ENCODE assay signal across 19 cellular contexts in genomic region chr9:89534888-89535287, GRCh38. TPM values are rescaled to one million over a fixed set of nuclear protein-coding genes. Genes with fewer than 3 reads are reported as not detected.
DNase-seq lines count a peak whose midpoint lies in the region; ATAC-seq and TF ChIP-seq lines count a peak whose summit lies in the region.
"Had no signal": no experiment of that assay in that cellular context is flagged by ENCODE, and none has a peak within 500 bp of the region (broad histone marks: within the 10 kb centered on the region; RNA-seq: fewer than 3 reads in every experiment).

No MANE protein-coding gene starts in this region.

- H3K4me1 ChIP-seq in IMR-90 (ENCODE audit: control insufficient read depth, insufficient read depth, low read length) (no peaks in the 10 kb centered on the region), spleen (peaks cover 9 to 99% (median 47%) of the 10 kb centered on the region in 6 donors)
- H3K4me1 ChIP-seq: right atrium auricular region had no signal

- no peak overlapping the region for H4K91ac ChIP-seq in IMR-90 (ENCODE audit: insufficient read depth, low read depth, low read length)

- no peak overlapping the region for H2BK120ac ChIP-seq in IMR-90 (ENCODE audit: low read depth, low read length)

- no peak overlapping the region for H3K14ac ChIP-seq in IMR-90 (replicated peaks; ENCODE audit: low read depth, low read length)

- H3K4me3 ChIP-seq in IMR-90 (ENCODE audit: insufficient read depth, low read depth, low read length) (no peak overlapping the region), spleen (no peak overlapping the region)
- H3K4me3 ChIP-seq: cardiac muscle cell, dorsolateral prefrontal cortex, right atrium auricular region, stomach had no signal

- BruUV-seq in IMR-90 (replicated peaks; lab: Mats Ljungman, UMichigan) = no TSS peak

- intact Hi-C loops in IMR-90 (cut with micrococcal nuclease) = no loop called here
- intact Hi-C loops in spleen (cut with DNase I; ENCODE audit: low total_unique reads) = no loop called here

- POLR2A ChIA-PET in IMR-90 (lab: Charles Lee; ENCODE audit: unreplicated experiment) = no interaction called here

- H3K79me1 ChIP-seq in IMR-90 (ENCODE audit: low read depth in 1 of 2, low read length in 2 of 2) = no peaks in the 10 kb centered on the region

- no peak overlapping the region for H2BK15ac ChIP-seq in IMR-90 (ENCODE audit: low read depth, low read length)

- H3K4me2 ChIP-seq in IMR-90 (ENCODE audit: low read depth, low read length) = no peak overlapping the region

- H3K4ac ChIP-seq in IMR-90 (ENCODE audit: low read depth, low read length) = no peak overlapping the region

- H3K4me1 Mint-ChIP-seq in brain = peaks cover 23% of the 10 kb centered on the region

- H3K18ac ChIP-seq in IMR-90 (ENCODE audit: low read depth, low read length) = no peak overlapping the region

- TF ChIP-seq RAD21 in IMR-90 (IDR thresholded peaks at IDR 0.05; ENCODE audit: low read length) = no peak

- H3K27ac Mint-ChIP-seq in brain = peak overlapping the region; percentile 4 to 93 (median 44)
- H3K27ac Mint-ChIP-seq: WTC11 had no signal

- H3K36me3 ChIP-seq in IMR-90 (ENCODE audit: control insufficient read depth, insufficient read depth, low read length) = no peaks in the 10 kb centered on the region
- H3K36me3 ChIP-seq in spleen = no peaks in the 10 kb centered on the region
- H3K36me3 ChIP-seq: cardiac muscle cell, right atrium auricular region, stomach had no signal

- no peak overlapping the region; the same call in 1 of the 2 replicates for H3K23ac ChIP-seq in IMR-90 (ENCODE audit: low read depth, low read length)

- H3K27me3 Mint-ChIP-seq in brain = peaks cover 2% of the 10 kb centered on the region

- WGBS in IMR-90 (ENCODE audit: extremely low coverage in 2 of 2, insufficient read length in 1 of 2), 2 experiments = no CpG with 5 or more reads among the region's 5 CpGs
- 92 to 99% (median 96%) methylated on average over 5 of the region's 5 CpGs for WGBS in spleen, 5 donors

- no peak overlapping the region for H2AFZ ChIP-seq in IMR-90 (replicated peaks; ENCODE audit: low read length, poor library complexity)

- peaks cover 2 to 9% (median 5%) of the 10 kb centered on the region in 5 experiments for H3K9me3 Mint-ChIP-seq in brain

- H4K20me1 ChIP-seq in IMR-90 (ENCODE audit: insufficient read depth, low read length) = no peaks in the 10 kb centered on the region

- peak; percentile 53 for DNase-seq in activated effector memory CD4-positive, alpha-beta T cell treated with anti-CD3 and anti-CD28 coated beads, Interleukin-2, amount 50 U/mL, for 16 hours
- DNase-seq in activated effector memory CD4-positive, alpha-beta T cell treated with Interleukin-2 at 50 U/mL for 16 hours = no peak
- no peak for DNase-seq in IMR-90
- DNase-seq in spleen = no peak
- no peak for DNase-seq in CD1c-positive myeloid dendritic cell (ENCODE audit: extremely low spot score)
- DNase-seq in COLO829 (ENCODE audit: low spot score) = no peak
- DNase-seq in hepatic stellate cell (ENCODE audit: low spot score) = no peak
- DNase-seq: activated CD8-positive, alpha-beta memory T cell treated with anti-CD3 and anti-CD28 coated beads, Interleukin-2, amount 50 U/mL, for 4 hours; COR-L47; dorsolateral prefrontal cortex; GOT3; midbrain; NCI-H1694; stimulated activated CD4-positive, alpha-beta T cell treated with anti-CD3 and anti-CD28 coated beads, Interleukin-15, amount 100 ng/mL, for 24 hours; stomach had no signal

- no peak for TF ChIP-seq POLR2A in IMR-90 (IDR thresholded peaks at IDR 0.05; ENCODE audit: low read depth, low read length)
- TF ChIP-seq POLR2A in spleen (IDR thresholded peaks at IDR 0.05) = no peak

- no peaks in the 10 kb centered on the region for H3K9me3 ChIP-seq in IMR-90 (ENCODE audit: control insufficient read depth, insufficient read depth, low read length)
- H3K9me3 ChIP-seq in spleen = no peaks in the 10 kb centered on the region
- H3K9me3 ChIP-seq: right atrium auricular region, stomach had no signal

- H3K4me3 Mint-ChIP-seq in brain = no peak overlapping the region
- H3K4me3 Mint-ChIP-seq: WTC11 had no signal

- H3K27ac ChIP-seq in IMR-90 (ENCODE audit: insufficient read depth, low read length) (no peak overlapping the region), spleen (peak overlapping the region in 5 of 8 donors; percentile 52 to 92 (median 88))
- H3K27ac ChIP-seq: cardiac muscle cell, right atrium auricular region had no signal

- CTCF ChIA-PET in IMR-90 (lab: Yijun Ruan, JAX) = no interaction called here

- H2AK9ac ChIP-seq in IMR-90 (replicated peaks; ENCODE audit: low read depth, low read length, poor library complexity) = no peak overlapping the region

- TF ChIP-seq CTCF in IMR-90 (conservative IDR thresholded peaks at IDR 0.05; ENCODE audit: low read depth, low read length) = no peak
- no peak for TF ChIP-seq CTCF in brain (conservative IDR thresholded peaks at IDR 0.05)
- TF ChIP-seq CTCF in spleen (IDR thresholded peaks at IDR 0.05 in 8 of 11, conservative IDR thresholded peaks at IDR 0.05 in 3 of 11) = no peak

- no peaks in the 10 kb centered on the region for H3K36me3 Mint-ChIP-seq in brain

- no peak overlapping the region for H2BK20ac ChIP-seq in IMR-90 (ENCODE audit: low read depth, low read length)

- H4K5ac ChIP-seq in IMR-90 (ENCODE audit: low read depth, low read length) = no peak overlapping the region

- dilution Hi-C loops in IMR-90 (cut with HindIII; ENCODE audit: low sequenced_read_pairs, unreplicated experiment) = no loop called here

- ATAC-seq in IMR-90 (ENCODE audit: low read depth) = no peak
- ATAC-seq: WTC11 had no signal

- H3K9me1 ChIP-seq in IMR-90 (ENCODE audit: insufficient read depth, low read length) = 0 out of 2 replicates have a peak, but pooled peaks cover 3% of the 10 kb centered on the region

- H3K27me3 ChIP-seq in IMR-90 (ENCODE audit: control insufficient read depth, insufficient read depth, low read length) (peaks cover 12% of the 10 kb centered on the region; the same call in 1 of the 2 replicates), spleen (replicated peaks in 1 of 7) (no peaks in the 10 kb centered on the region)
- H3K27me3 ChIP-seq: cardiac muscle cell, dorsolateral prefrontal cortex, right atrium auricular region, stomach had no signal

- no peak overlapping the region for H3K56ac ChIP-seq in IMR-90 (ENCODE audit: extremely low read depth, insufficient read depth, low read length)

- no peak overlapping the region for H3K9ac ChIP-seq in IMR-90 (ENCODE audit: low read depth, low read length)

- peak overlapping the region; percentile 67 for H2BK5ac ChIP-seq in IMR-90 (ENCODE audit: low read depth, low read length, poor library complexity, severe bottlenecking)

- in situ Hi-C loops in IMR-90 (cut with MboI; ENCODE audit: low sequenced_read_pairs) = no loop called here

- H4K8ac ChIP-seq in IMR-90 (ENCODE audit: low read depth in 2 of 2, low read length in 2 of 2) = no peak overlapping the region

- H2AK5ac ChIP-seq in IMR-90 (ENCODE audit: low read depth, low read length) = no peak overlapping the region

TF ChIP-seq in IMR-90, 13 proteins besides CTCF, POLR2A, EP300 and RAD21:
- TF ChIP-seq RFX5 (IDR thresholded peaks at IDR 0.05; ENCODE audit: low read depth, low read length) (no peak), MAFK (IDR thresholded peaks at IDR 0.05; ENCODE audit: low read depth, low read length) (no peak), USF2 (IDR thresholded peaks at IDR 0.05; ENCODE audit: low read depth, low read length) (no peak), CHD1 (IDR thresholded peaks at IDR 0.05; ENCODE audit: low read depth, low read length) (no peak), ELK1 (IDR thresholded peaks at IDR 0.05; ENCODE audit: borderline replicate concordance, low read depth, low read length) (no peak), BHLHE40 (IDR thresholded peaks at IDR 0.05; ENCODE audit: low read depth, low read length) (no peak), MXI1 (IDR thresholded peaks at IDR 0.05; ENCODE audit: borderline replicate concordance, low read depth, low read length) (no peak)

RNA-seq across cellular contexts. Expression of gene SEMA4D, which starts 37.0 kb away (rescaled TPM):
- total RNA-seq in IMR-90 (2012; rRNA removed) (0.56 and 0.90 TPM in 2 replicates), spleen (100 to 1,000 TPM in 6 of 7 donors, 10 to 100 TPM in 1; 81.6 to 193 (median 171) TPM)
- polyA plus RNA-seq in IMR-90 (2012; rRNA removed) (1.1 and 1.5 TPM in 2 replicates), brain (ENCODE audit: insufficient read depth, low read depth, low replicate concordance) (91.5 TPM), spleen (10 to 100 TPM; 23.0 to 32.3 (median 31.5) TPM)
- 0.82 and 1.2 TPM in 2 replicates for polyA plus RNA-seq in IMR-90 (2012; cell fraction: cytosol; rRNA removed)
- polyA plus RNA-seq in IMR-90 (2012; cell fraction: nucleus; rRNA removed; ENCODE audit: low replicate concordance) = 6.2 and 6.8 TPM in 2 replicates
